8 cellular contexts compared by ENCODE assay signal in the genomic region with DNA sequence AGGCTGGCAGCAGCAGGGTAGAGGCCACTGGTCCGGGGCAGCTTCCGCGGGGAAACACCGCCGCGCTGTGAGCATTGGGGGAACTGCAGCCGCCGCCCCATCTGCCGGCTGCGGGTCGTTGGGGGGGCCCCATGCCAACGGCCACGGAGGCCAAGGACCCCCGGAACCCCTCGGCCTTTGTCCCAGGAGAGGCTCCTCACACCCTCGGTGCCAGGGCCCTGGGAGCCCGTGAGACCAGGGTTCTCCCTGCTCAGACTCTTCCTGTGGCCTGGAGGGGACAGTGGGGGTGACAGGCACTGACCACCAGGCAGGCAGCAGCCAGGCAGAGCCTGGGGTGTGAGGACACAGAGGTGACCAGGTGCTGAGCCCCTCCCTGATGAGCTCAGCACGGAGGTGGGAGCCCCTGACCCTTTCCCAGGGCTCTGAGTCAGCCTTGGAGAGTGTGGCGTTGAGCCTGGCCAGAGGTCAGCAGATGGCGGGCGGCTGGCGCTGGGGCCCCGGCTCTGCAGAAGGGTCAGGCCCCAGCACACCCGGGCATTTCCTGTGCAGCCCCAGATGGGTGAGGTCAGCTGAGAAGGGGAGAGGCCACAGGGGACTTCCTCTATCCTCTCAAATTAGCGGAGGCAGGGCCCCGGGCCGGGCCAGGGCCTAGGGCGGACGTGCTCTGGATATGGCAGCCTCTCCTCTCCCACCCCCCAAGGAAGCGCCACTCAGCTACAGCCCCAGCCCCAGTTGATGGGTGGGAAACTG. TPM values are rescaled to one million over a fixed set of nuclear protein-coding genes. Genes with fewer than 3 reads are reported as not detected.
A peak's percentile ranks its signal among the peaks of the same experiment; 100 is the strongest.
DNase-seq lines count a peak whose midpoint lies in the region; ATAC-seq and TF ChIP-seq lines count a peak whose summit lies in the region.

No MANE protein-coding gene starts in this region.

- H3K36me3 ChIP-seq in H7 (replicated peaks; ENCODE audit: control insufficient read depth, insufficient read depth, low read length), result no peaks in the 10 kb centered on the region
- H3K36me3 ChIP-seq in gastrocnemius medialis, result no peaks in the 10 kb centered on the region

- H3K27ac ChIP-seq in right cardiac atrium (ENCODE audit: low read length) (peak overlapping the region; percentile 50), gastrocnemius medialis (peak overlapping the region; percentile 34 to 81 (median 78))

- in situ Hi-C loops in gastrocnemius medialis (cut with MboI; ENCODE audit: low sequenced_read_pairs in 4 of 4), result loop anchor here in 1 of 4 donors (25.0 kb wide), 1 partner anchor 157 kb away; a partner anchor contains a TSS

- peaks cover 2% of the 10 kb centered on the region for H3K4me1 Mint-ChIP-seq in activated naive CD8-positive, alpha-beta T cell treated with anti-CD3 and anti-CD28 coated beads, Interleukin-2, amount 50 U/mL, for 24 hours

- no peaks in the 10 kb centered on the region for H3K9me3 ChIP-seq in right cardiac atrium (ENCODE audit: control insufficient read depth, low read length)
- no peaks in the 10 kb centered on the region for H3K9me3 ChIP-seq in gastrocnemius medialis

- H3K27me3 ChIP-seq in H7 (ENCODE audit: control insufficient read depth, insufficient read depth, low read length) (no peaks in the 10 kb centered on the region), right cardiac atrium (ENCODE audit: control insufficient read depth, insufficient read depth) (no peaks in the 10 kb centered on the region), gastrocnemius medialis (peaks cover 0 to 4% (median 0%) of the 10 kb centered on the region in 3 donors)

- H3K4me3 Mint-ChIP-seq in activated naive CD8-positive, alpha-beta T cell treated with anti-CD3 and anti-CD28 coated beads, Interleukin-2, amount 50 U/mL, for 24 hours, result no peak overlapping the region

- H3K27me3 Mint-ChIP-seq in activated naive CD8-positive, alpha-beta T cell treated with anti-CD3 and anti-CD28 coated beads, Interleukin-2, amount 50 U/mL, for 24 hours, result peaks cover 29% of the 10 kb centered on the region

- TF ChIP-seq CTCF in gastrocnemius medialis (IDR thresholded peaks at IDR 0.05 in 4 of 5, conservative IDR thresholded peaks at IDR 0.05 in 1 of 5), result peak; percentile 77 to 93 (median 85)

- TF ChIP-seq POLR2A in gastrocnemius medialis (IDR thresholded peaks at IDR 0.05), result peak; percentile 19 to 36

- H3K36me3 Mint-ChIP-seq in activated naive CD8-positive, alpha-beta T cell treated with anti-CD3 and anti-CD28 coated beads, Interleukin-2, amount 50 U/mL, for 24 hours (ENCODE audit: low read depth), result no peaks in the 10 kb centered on the region

- DNase-seq in AML-193 (lab: John Stamatoyannopoulos, UW), result peak; percentile 17 to 57
- DNase-seq in H7, result peak; percentile 99
- peak; percentile 62 for DNase-seq in SKM-1 treated with dmso at 0.1 percent for 144 hours (lab: John Stamatoyannopoulos, UW; ENCODE audit: unreplicated experiment)
- DNase-seq in activated naive CD8-positive, alpha-beta T cell treated with anti-CD3 and anti-CD28 coated beads, Interleukin-2, amount 50 U/mL, for 24 hours, result peak; percentile 82
- peak; percentile 86 to 98 (median 91) for DNase-seq in right cardiac atrium
- DNase-seq in gastrocnemius medialis, result peak; percentile 55 to 56
- DNase-seq in putamen (ENCODE audit: low spot score), result no peak
- DNase-seq in NCI-H1048 (lab: John Stamatoyannopoulos, UW), result no peak

- ATAC-seq in activated naive CD8-positive, alpha-beta T cell treated with anti-CD3 and anti-CD28 coated beads, Interleukin-2, amount 50 U/mL, for 24 hours, result peak; percentile 93
- ATAC-seq in right cardiac atrium (peak; percentile 65 to 73), gastrocnemius medialis (peak; percentile 50 to 59)

- 18% methylated on average over 30 of the region's 30 CpGs for WGBS in right cardiac atrium

- H3K4me3 ChIP-seq in H7 (ENCODE audit: insufficient read depth, low read depth, low read length), result no peak overlapping the region
- H3K4me3 ChIP-seq in right cardiac atrium (ENCODE audit: low read length), result peak overlapping the region; percentile 6
- H3K4me3 ChIP-seq in gastrocnemius medialis, result peak overlapping the region; percentile 37 to 57 (median 48)

- intact Hi-C loops in right cardiac atrium (cut with DNase I), result loop anchor here in 1 of 4 donors (5.0 kb wide), 1 partner anchor 48 kb away; no protein-coding TSS in a partner anchor
- intact Hi-C loops in gastrocnemius medialis (cut with DNase I; ENCODE audit: low total_unique reads), result loop anchor here (1.0 to 5.0 kb wide), 2 partner anchors 48 to 156 kb away; no protein-coding TSS in a partner anchor

- H3K27ac Mint-ChIP-seq in activated naive CD8-positive, alpha-beta T cell treated with anti-CD3 and anti-CD28 coated beads, Interleukin-2, amount 50 U/mL, for 24 hours, result no peak overlapping the region

- H3K4me1 ChIP-seq in right cardiac atrium (ENCODE audit: control insufficient read depth, insufficient read depth, low read length), result no peaks in the 10 kb centered on the region
- H3K4me1 ChIP-seq in gastrocnemius medialis, result peaks cover 0 to 9% of the 10 kb centered on the region in 2 donors

- no peaks in the 10 kb centered on the region for H3K9me3 Mint-ChIP-seq in activated naive CD8-positive, alpha-beta T cell treated with anti-CD3 and anti-CD28 coated beads, Interleukin-2, amount 50 U/mL, for 24 hours

RNA-seq across cellular contexts. Expression of a gene that starts 17.9 kb away (rescaled TPM):
- 68.5 and 87.3 TPM in 2 replicates for total RNA-seq in H7 (2014; rRNA removed; shearing (Covaris generic))
- total RNA-seq in right cardiac atrium (100 to 1,000 TPM in 1 of 4 donors, 10 to 100 TPM in 3; 73.3 to 148 (median 83.0) TPM), gastrocnemius medialis (10 to 100 TPM; 37.4 to 74.7 (median 49.0) TPM)
- polyA plus RNA-seq in right cardiac atrium, result 113 TPM

RNA-seq across cellular contexts. Expression of a gene that starts 42.5 kb away (rescaled TPM):
- total RNA-seq in H7 (2014; rRNA removed; shearing (Covaris generic)), result 41.1 and 54.7 TPM in 2 replicates
- total RNA-seq in right cardiac atrium (10 to 100 TPM; 63.0 to 92.0 (median 70.2) TPM), gastrocnemius medialis (10 to 100 TPM; 19.0 to 77.4 (median 36.0) TPM)
- polyA plus RNA-seq in right cardiac atrium, result 149 TPM

Comparison
In these comparisons a context has a peak if more than half of its experiments do, and no peak if none do; other contexts are left out.
1. DNase-seq: peak in AML-193 (2 of 2), H7 (single experiment), SKM-1 treated with dmso at 0.1 percent for 144 hours (single experiment), activated naive CD8-positive, alpha-beta T cell treated with anti-CD3 and anti-CD28 coated beads, Interleukin-2, amount 50 U/mL, for 24 hours (single experiment), right cardiac atrium (3 of 3) and gastrocnemius medialis (2 of 2); none in putamen (single experiment) and NCI-H1048 (single experiment).
2. Peak in every context shown above with its lines, with median percentiles within 50 percentile points of each other: ATAC-seq.